9 cellular contexts compared by ENCODE assay signal in genomic region chr3:85342915-85343314, GRCh38.
DNase-seq lines count a peak whose midpoint lies in the region; ATAC-seq and TF ChIP-seq lines count a peak whose summit lies in the region.
"Had no signal": no experiment of that assay in that cellular context is flagged by ENCODE, and none has a peak within 500 bp of the region (broad histone marks: within the 10 kb centered on the region; RNA-seq: fewer than 3 reads in every experiment).

No MANE protein-coding gene starts in this region.

- intact Hi-C loops in left ventricle myocardium inferior (cut with micrococcal nuclease): no loop called here

- H3K4me1 ChIP-seq in left ventricle myocardium inferior: no peaks in the 10 kb centered on the region

- peak; percentile 2 to 19 for DNase-seq in NCI-H446 (lab: John Stamatoyannopoulos, UW)
- no peak for DNase-seq in NCI-H446 treated with DMSO at 0.1 percent for 48 hours (lab: John Stamatoyannopoulos, UW)
- peak; percentile 60 for DNase-seq in NCI-H748 (lab: John Stamatoyannopoulos, UW; ENCODE audit: unreplicated experiment)
- DNase-seq in epithelial cell of esophagus (ENCODE audit: low read depth): peak; percentile 48
- DNase-seq in superior temporal gyrus (ENCODE audit: extremely low spot score): peak; percentile 88
- no peak for DNase-seq in stimulated activated CD4-positive, alpha-beta T cell treated with anti-CD3 and anti-CD28 coated beads, Interleukin-4, amount 100 ng/mL, for 24 hours
- no peak for DNase-seq in left ventricle myocardium inferior
- DNase-seq: T-helper 17 cell had no signal

- no peaks in the 10 kb centered on the region for H3K36me3 ChIP-seq in left ventricle myocardium inferior

- no peak overlapping the region for H3K27ac ChIP-seq in left ventricle myocardium inferior (replicated peaks)

- H3K4me3 ChIP-seq in epithelial cell of esophagus (ENCODE audit: low read length): no peak overlapping the region
- no peak overlapping the region for H3K4me3 ChIP-seq in left ventricle myocardium inferior

- no peak for ATAC-seq in GM19452 (IDR thresholded peaks at IDR 0.05; ENCODE audit: unreplicated experiment)
- ATAC-seq: T-helper 17 cell had no signal

- TF ChIP-seq CTCF in epithelial cell of esophagus (IDR thresholded peaks at IDR 0.05; ENCODE audit: insufficient read depth, low read depth, low read length, missing control alignments) (peak; percentile 71), left ventricle myocardium inferior (IDR thresholded peaks at IDR 0.05; ENCODE audit: borderline replicate concordance) (no peak)

- H3K27me3 ChIP-seq in left ventricle myocardium inferior (ENCODE audit: low read depth): no peaks in the 10 kb centered on the region

- H3K9me3 ChIP-seq in left ventricle myocardium inferior (replicated peaks): no peaks in the 10 kb centered on the region

Comparison
In these comparisons a context has a peak if more than half of its experiments do, and no peak if none do; other contexts are left out.
1. DNase-seq: peak in NCI-H446 (2 of 2), NCI-H748 (single experiment), epithelial cell of esophagus (single experiment) and superior temporal gyrus (single experiment); none in NCI-H446 treated with DMSO at 0.1 percent for 48 hours (single experiment), stimulated activated CD4-positive, alpha-beta T cell treated with anti-CD3 and anti-CD28 coated beads, Interleukin-4, amount 100 ng/mL, for 24 hours (single experiment) and left ventricle myocardium inferior (single experiment).